Comparison of ENCODE assay signal across 8 cellular contexts in genomic region chr18:35376742-35377695, GRCh38. TPM values are rescaled to one million over a fixed set of nuclear protein-coding genes. Genes with fewer than 3 reads are reported as not detected.
DNase-seq lines count a peak whose midpoint lies in the region; ATAC-seq, FAIRE-seq and TF ChIP-seq lines count a peak whose summit lies in the region.

Gene ZNF396 (minus strand): TSS chr18:35377337. CDS start chr18:35374292, 3,045 bp downstream.

- intact Hi-C loops in activated CD4-positive, alpha-beta T cell treated with anti-CD3 and anti-CD28 coated beads, Interleukin-2, amount 10 ng/mL, durations not matched to agents 24 days and 14 days (cut with micrococcal nuclease): loop anchor here (1.0 to 2.0 kb wide), 2 partner anchors 32 to 595 kb away; partner anchors contain the start of genes RMP24 and ZNF24
- intact Hi-C loops in right lobe of liver (cut with DNase I): no loop called here

- H3K27ac Mint-ChIP-seq in activated CD4-positive, alpha-beta T cell treated with anti-CD3 and anti-CD28 coated beads, Interleukin-2, amount 10 ng/mL, durations not matched to agents 24 days and 14 days: peak within 1 kb of the TSS; percentile 41

- H3K9me3 ChIP-seq in A549 (no peaks in the 10 kb centered on the region), right lobe of liver (no peaks in the 10 kb centered on the region)

- peak; percentile 69 to 71 for DNase-seq in A549 (ENCODE audit: low read depth in 1 of 2, low spot score in 1 of 2)
- DNase-seq in NCI-H2227 treated with DMSO at 0.1 percent for 48 hours (lab: John Stamatoyannopoulos, UW): peak; percentile 61
- peak; percentile 92 for DNase-seq in activated CD4-positive, alpha-beta T cell treated with anti-CD3 and anti-CD28 coated beads, Interleukin-2, amount 10 ng/mL, durations not matched to agents 24 days and 14 days
- peak; percentile 9 to 47 for DNase-seq in dermis microvascular lymphatic vessel endothelial cell (ENCODE audit: low read depth in 2 of 2)
- peak; percentile 86 to 92 (median 87) for DNase-seq in right lobe of liver
- DNase-seq in stimulated activated CD4-positive, alpha-beta T cell treated with anti-CD3 and anti-CD28 coated beads, Interleukin-4, amount 100 ng/mL, for 1 hour: peak; percentile 67

- peaks cover 26% of the 10 kb centered on the region for H3K27me3 Mint-ChIP-seq in activated CD4-positive, alpha-beta T cell treated with anti-CD3 and anti-CD28 coated beads, Interleukin-2, amount 10 ng/mL, durations not matched to agents 24 days and 14 days

- H3K4me1 Mint-ChIP-seq in activated CD4-positive, alpha-beta T cell treated with anti-CD3 and anti-CD28 coated beads, Interleukin-2, amount 10 ng/mL, durations not matched to agents 24 days and 14 days: peaks cover 2% of the 10 kb centered on the region

- H3K27me3 ChIP-seq in right lobe of liver: no peaks in the 10 kb centered on the region

- TF ChIP-seq EP300 in A549 (IDR thresholded peaks at IDR 0.05): no peak

- FAIRE-seq in A549 (lab: Jason Lieb, UNC): no peak

- TF ChIP-seq CTCF in A549 (IDR thresholded peaks at IDR 0.05) (no peak), right lobe of liver (IDR thresholded peaks at IDR 0.05) (no peak)

- H3K4me3 ChIP-seq in A549 (peak within 1 kb of the TSS; percentile 89), right lobe of liver (peak within 1 kb of the TSS; percentile 77 to 87 (median 83))

- CTCF ChIA-PET in A549 (lab: Yijun Ruan, JAX): interaction anchor here (0.6 kb wide), 1 partner anchor 147 kb away, joined by 3 read pairs; no protein-coding TSS in a partner anchor

- peak within 1 kb of the TSS; percentile 86 to 97 for H3K27ac ChIP-seq in A549
- H3K27ac ChIP-seq in right lobe of liver: peak within 1 kb of the TSS in 1 of 3 donors; percentile 19

- no peaks in the 10 kb centered on the region for H3K36me3 Mint-ChIP-seq in activated CD4-positive, alpha-beta T cell treated with anti-CD3 and anti-CD28 coated beads, Interleukin-2, amount 10 ng/mL, durations not matched to agents 24 days and 14 days (ENCODE audit: low read depth)

- H3K4me2 ChIP-seq in A549: peak within 1 kb of the TSS; percentile 80

- H3K36me3 ChIP-seq in right lobe of liver: no peaks in the 10 kb centered on the region

- POLR2A ChIA-PET in A549 (lab: Yijun Ruan, JAX): interaction anchor here (1.0 kb wide), 1 partner anchor 121 kb away, joined by 3 read pairs; the partner anchor contains the start of gene INO80C

- TF ChIP-seq POLR2A in A549 (IDR thresholded peaks at IDR 0.05; ENCODE audit: low read length): 0 out of 2 replicates have a peak, but pooled peaks have one; percentile 8
- TF ChIP-seq POLR2A in right lobe of liver (IDR thresholded peaks at IDR 0.05): peak; percentile 10

- no peaks in the 10 kb centered on the region for H3K9me3 Mint-ChIP-seq in activated CD4-positive, alpha-beta T cell treated with anti-CD3 and anti-CD28 coated beads, Interleukin-2, amount 10 ng/mL, durations not matched to agents 24 days and 14 days

- no peak for TF ChIP-seq RAD21 in A549 (conservative IDR thresholded peaks at IDR 0.05 in 1 of 2, IDR thresholded peaks at IDR 0.05 in 1 of 2)

- H3K4me1 ChIP-seq in A549 (no peaks in the 10 kb centered on the region), right lobe of liver (peaks cover 0 to 4% (median 0%) of the 10 kb centered on the region in 4 donors)

- ATAC-seq in A549 (peak; percentile 95 to 96), GM18861 (IDR thresholded peaks at IDR 0.05; ENCODE audit: unreplicated experiment) (peak; percentile 71), HG03095 (IDR thresholded peaks at IDR 0.05; ENCODE audit: unreplicated experiment) (peak; percentile 81), right lobe of liver (peak; percentile 94 to 98 (median 98))

- 11% methylated on average over 36 of the region's 78 CpGs for WGBS in A549 (ENCODE audit: missing lambda C conversion rate)
- whole genome bisulfite sequencing in right lobe of liver (ENCODE audit: insufficient coverage, low coverage, low lambda C conversion rate, missing lambda C conversion rate): 2% methylated on average over 22 of the region's 78 CpGs

- H3K4me3 Mint-ChIP-seq in activated CD4-positive, alpha-beta T cell treated with anti-CD3 and anti-CD28 coated beads, Interleukin-2, amount 10 ng/mL, durations not matched to agents 24 days and 14 days: peak within 1 kb of the TSS; percentile 75

TF ChIP-seq in A549, 52 proteins besides CTCF, POLR2A, EP300 and RAD21:
- peak in 1 of 2 experiments; percentile 51; a peak in 2 of 5 replicates for TF ChIP-seq JUN (IDR thresholded peaks at IDR 0.05)
- TF ChIP-seq, protein P1, sequence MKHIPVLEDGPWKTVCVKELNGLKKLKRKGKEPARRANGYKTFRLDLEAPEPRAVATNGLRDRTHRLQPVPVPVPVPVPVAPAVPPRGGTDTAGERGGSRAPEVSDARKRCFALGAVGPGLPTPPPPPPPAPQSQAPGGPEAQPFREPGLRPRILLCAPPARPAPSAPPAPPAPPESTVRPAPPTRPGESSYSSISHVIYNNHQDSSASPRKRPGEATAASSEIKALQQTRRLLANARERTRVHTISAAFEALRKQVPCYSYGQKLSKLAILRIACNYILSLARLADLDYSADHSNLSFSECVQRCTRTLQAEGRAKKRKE (CRISPR knock-in tag; IDR thresholded peaks at IDR 0.05; ENCODE audit: low read depth): no peak
TF ChIP-seq in A549: peak in this region for 1.

RNA-seq across cellular contexts. Expression of gene ZNF396, which starts in this region (rescaled TPM):
- polyA plus RNA-seq in A549 (2011; rRNA removed) (1.1 and 1.3 TPM in 2 replicates), A549 (2017; fragmentation: RNase III; extraction: RNeasy Plus Mini Kit Qiagen cat#74134 plus additional on column Dnase treatment) (0.76 to 1.1 TPM (median 0.94 TPM) in 3 replicates)
- 0.16 and 0.18 TPM in 2 replicates for polyA plus RNA-seq in A549 (2012; cell fraction: cytosol; rRNA removed)
- polyA plus RNA-seq in A549 (2012; cell fraction: nucleus; rRNA removed): 0.29 and 0.31 TPM in 2 replicates
- 1.2 and 1.3 TPM in 2 replicates for polyA minus RNA-seq in A549 (2011; rRNA and poly(A)+ RNA removed)
- 0.19 and 0.26 TPM in 2 replicates for total RNA-seq in activated CD4-positive, alpha-beta T cell treated with anti-CD3 and anti-CD28 coated beads, Interleukin-2, amount 10 ng/mL, durations not matched to agents 24 days and 14 days
- total RNA-seq in dermis microvascular lymphatic vessel endothelial cell (0.51 and 0.63 TPM in 2 replicates), right lobe of liver (1 to 10 TPM in 4 of 6 experiments, under 1 TPM in 2; 0.62 to 1.9 (median 1.5) TPM)

Comparison
In these comparisons a context has a peak if more than half of its experiments do, and no peak if none do; other contexts are left out.
1. Peak in DNase-seq in activated CD4-positive, alpha-beta T cell treated with anti-CD3 and anti-CD28 coated beads, Interleukin-2, amount 10 ng/mL, durations not matched to agents 24 days and 14 days; RNA of the gene not detected or under 1 TPM.
2. Peak in DNase-seq in dermis microvascular lymphatic vessel endothelial cell; RNA of the gene not detected or under 1 TPM.
3. DNase-seq: peak in every context shown above with its lines; median percentile 92 in activated CD4-positive, alpha-beta T cell treated with anti-CD3 and anti-CD28 coated beads, Interleukin-2, amount 10 ng/mL, durations not matched to agents 24 days and 14 days; 87 in right lobe of liver; 70 in A549; 67 in stimulated activated CD4-positive, alpha-beta T cell treated with anti-CD3 and anti-CD28 coated beads, Interleukin-4, amount 100 ng/mL, for 1 hour; 61 in NCI-H2227 treated with DMSO at 0.1 percent for 48 hours; 28 in dermis microvascular lymphatic vessel endothelial cell.